1 cellular context compared by ENCODE assay signal in genomic region chr12:6613776-6614512, GRCh38.
TF ChIP-seq lines count a peak whose summit lies in the region.

No MANE protein-coding gene starts in this region.

TF ChIP-seq in HepG2, 621 proteins besides CTCF, POLR2A, EP300 and RAD21 (continued from another document and continues in another):
- TF ChIP-seq ZBTB37 (CRISPR knock-in tag; IDR thresholded peaks at IDR 0.05) (no peak), BRF2 (CRISPR knock-in tag; IDR thresholded peaks at IDR 0.05) (no peak), TBP (CRISPR knock-in tag; IDR thresholded peaks at IDR 0.05) (no peak), NFATC3 (CRISPR knock-in tag; IDR thresholded peaks at IDR 0.05) (no peak), ZNF713 (CRISPR knock-in tag; IDR thresholded peaks at IDR 0.05) (no peak), ATF3 (CRISPR knock-in tag; IDR thresholded peaks at IDR 0.05) (no peak), KDM5B (CRISPR knock-in tag; IDR thresholded peaks at IDR 0.05; ENCODE audit: borderline replicate concordance) (peak; percentile 36; the same call in 1 of the 2 replicates), ZNF441 (CRISPR knock-in tag; IDR thresholded peaks at IDR 0.05; ENCODE audit: borderline replicate concordance) (no peak), HMG20B (CRISPR knock-in tag; conservative IDR thresholded peaks at IDR 0.05) (no peak), SNRNP70 (IDR thresholded peaks at IDR 0.05; ENCODE audit: low read depth, low read length) (no peak), THAP8 (CRISPR knock-in tag; IDR thresholded peaks at IDR 0.05; ENCODE audit: borderline replicate concordance) (no peak), ZFP36L1 (CRISPR knock-in tag; IDR thresholded peaks at IDR 0.05) (no peak), ZNF616 (CRISPR knock-in tag; IDR thresholded peaks at IDR 0.05; ENCODE audit: low read depth) (no peak), ZHX2 (IDR thresholded peaks at IDR 0.05; ENCODE audit: low read depth) (no peak), ZHX2 (CRISPR knock-in tag; IDR thresholded peaks at IDR 0.05; ENCODE audit: borderline replicate concordance) (no peak), PPARG (CRISPR knock-in tag; conservative IDR thresholded peaks at IDR 0.05) (no peak), ZNF772 (CRISPR knock-in tag; IDR thresholded peaks at IDR 0.05) (no peak), MAX (IDR thresholded peaks at IDR 0.05) (peak; percentile 60), ZNF605 (CRISPR knock-in tag; IDR thresholded peaks at IDR 0.05) (peak; percentile 56; the same call in 1 of the 2 replicates), PATZ1 (CRISPR knock-in tag; IDR thresholded peaks at IDR 0.05) (peak; percentile 38; the same call in 1 of the 2 replicates), ZNF777 (CRISPR knock-in tag; IDR thresholded peaks at IDR 0.05) (peak; percentile 50; the same call in 1 of the 2 replicates), ZNF326 (CRISPR knock-in tag; IDR thresholded peaks at IDR 0.05; ENCODE audit: borderline replicate concordance) (no peak), DRAP1 (CRISPR knock-in tag; IDR thresholded peaks at IDR 0.05) (no peak), MTF2 (CRISPR knock-in tag; IDR thresholded peaks at IDR 0.05; ENCODE audit: borderline replicate concordance) (no peak), ZNF619 (CRISPR knock-in tag; IDR thresholded peaks at IDR 0.05) (no peak), ZNF33B (CRISPR knock-in tag; IDR thresholded peaks at IDR 0.05) (no peak), EED (CRISPR knock-in tag; IDR thresholded peaks at IDR 0.05) (no peak), ZNF101 (CRISPR knock-in tag; IDR thresholded peaks at IDR 0.05; ENCODE audit: borderline replicate concordance, low read depth) (no peak), ZNF431 (CRISPR knock-in tag; IDR thresholded peaks at IDR 0.05; ENCODE audit: borderline replicate concordance, low read depth) (no peak), ZKSCAN5 (CRISPR knock-in tag; IDR thresholded peaks at IDR 0.05) (no peak), ZBTB21 (CRISPR knock-in tag; IDR thresholded peaks at IDR 0.05) (no peak), PRDM10 (CRISPR knock-in tag; IDR thresholded peaks at IDR 0.05; ENCODE audit: low read depth) (no peak), CEBPZ (IDR thresholded peaks at IDR 0.05; ENCODE audit: low read length) (no peak), ZNF816 (CRISPR knock-in tag; IDR thresholded peaks at IDR 0.05; ENCODE audit: borderline replicate concordance) (no peak), ZNF281 (CRISPR knock-in tag; IDR thresholded peaks at IDR 0.05; ENCODE audit: borderline replicate concordance) (no peak), ZBTB7B (CRISPR knock-in tag; IDR thresholded peaks at IDR 0.05) (peak; percentile 18; the same call in 1 of the 2 replicates)
